13 cellular contexts compared by ENCODE assay signal in genomic region chr5:42719034-42719433, GRCh38. TPM values are rescaled to one million over a fixed set of nuclear protein-coding genes. Genes with fewer than 3 reads are reported as not detected.
A peak's percentile ranks its signal among the peaks of the same experiment; 100 is the strongest.
DNase-seq lines count a peak whose midpoint lies in the region; ATAC-seq and TF ChIP-seq lines count a peak whose summit lies in the region.
"Had no signal": no experiment of that assay in that cellular context is flagged by ENCODE, and none has a peak within 500 bp of the region (broad histone marks: within the 10 kb centered on the region; RNA-seq: fewer than 3 reads in every experiment).

No MANE protein-coding gene starts in this region.

- H3K27ac Mint-ChIP-seq in activated T-cell treated with anti-CD3 and anti-CD28 coated beads, Interleukin-2, amount 50 U/mL, for 72 hours = no peak overlapping the region
- no peak overlapping the region for H3K27ac Mint-ChIP-seq in activated CD8-positive, alpha-beta T cell treated with anti-CD3 and anti-CD28 coated beads, Interleukin-2, amount 10 ng/mL, durations not matched to agents 7 days and 5 days
- H3K27ac Mint-ChIP-seq in stimulated activated naive CD8-positive, alpha-beta T cell treated with anti-CD3 and anti-CD28 coated beads, Interleukin-15, amount 100 ng/mL, for 72 hours = peak overlapping the region in 1 of 2 donors; percentile 54
- H3K27ac Mint-ChIP-seq in endodermal cell = no peak overlapping the region

- H3K4me1 ChIP-seq in endodermal cell (ENCODE audit: control insufficient read depth, insufficient read depth, low read length) = no peaks in the 10 kb centered on the region
- H3K4me1 ChIP-seq: gastroesophageal sphincter, upper lobe of left lung had no signal

- H3K9ac ChIP-seq in endodermal cell (ENCODE audit: extremely low read depth, low read length, poor library complexity, severe bottlenecking) = no peak overlapping the region

- POLR2A ChIA-PET in activated CD8-positive, alpha-beta T cell treated with anti-CD3 and anti-CD28 coated beads, Interleukin-2, amount 10 ng/mL, durations not matched to agents 7 days and 5 days (lab: Charles Lee) = no interaction called here

- no peaks in the 10 kb centered on the region for H3K27me3 Mint-ChIP-seq in activated T-cell treated with anti-CD3 and anti-CD28 coated beads, Interleukin-2, amount 50 U/mL, for 72 hours (ENCODE audit: low read depth)
- peaks cover 38% of the 10 kb centered on the region for H3K27me3 Mint-ChIP-seq in activated CD8-positive, alpha-beta T cell treated with anti-CD3 and anti-CD28 coated beads, Interleukin-2, amount 10 ng/mL, durations not matched to agents 7 days and 5 days (ENCODE audit: low read depth)
- peaks cover 32% of the 10 kb centered on the region for H3K27me3 Mint-ChIP-seq in stimulated activated naive CD8-positive, alpha-beta T cell treated with anti-CD3 and anti-CD28 coated beads, Interleukin-15, amount 100 ng/mL, for 72 hours
- no peaks in the 10 kb centered on the region for H3K27me3 Mint-ChIP-seq in endodermal cell (ENCODE audit: insufficient read depth)

- TF ChIP-seq CTCF in endodermal cell (conservative IDR thresholded peaks at IDR 0.05) = no peak

- H3K4me3 Mint-ChIP-seq in activated T-cell treated with anti-CD3 and anti-CD28 coated beads, Interleukin-2, amount 50 U/mL, for 72 hours = no peak overlapping the region
- no peak overlapping the region for H3K4me3 Mint-ChIP-seq in activated CD8-positive, alpha-beta T cell treated with anti-CD3 and anti-CD28 coated beads, Interleukin-2, amount 10 ng/mL, durations not matched to agents 7 days and 5 days
- H3K4me3 Mint-ChIP-seq in stimulated activated naive CD8-positive, alpha-beta T cell treated with anti-CD3 and anti-CD28 coated beads, Interleukin-15, amount 100 ng/mL, for 72 hours = no peak overlapping the region
- H3K4me3 Mint-ChIP-seq in endodermal cell = no peak overlapping the region

- H3K27me3 ChIP-seq in endodermal cell (ENCODE audit: control insufficient read depth, insufficient read depth, low read length, poor library complexity, severe bottlenecking) = no peaks in the 10 kb centered on the region
- H3K27me3 ChIP-seq: dorsolateral prefrontal cortex, gastroesophageal sphincter, upper lobe of left lung had no signal

- no peaks in the 10 kb centered on the region for H3K36me3 ChIP-seq in endodermal cell (ENCODE audit: control insufficient read depth, insufficient read depth, low read length)

- H3K9me3 ChIP-seq in endodermal cell (ENCODE audit: control insufficient read depth, low read length) = no peaks in the 10 kb centered on the region
- H3K9me3 ChIP-seq: gastroesophageal sphincter, upper lobe of left lung had no signal

- DNase-seq in activated T-cell treated with anti-CD3 and anti-CD28 coated beads, Interleukin-2, amount 50 U/mL, for 72 hours = peak in 1 of 2 donors; percentile 1
- no peak for DNase-seq in activated T-cell treated with anti-CD3 and anti-CD28 coated beads, Interleukin-2, amount 50 U/mL, for 1 hour
- DNase-seq in activated CD8-positive, alpha-beta T cell treated with anti-CD3 and anti-CD28 coated beads, Interleukin-2, amount 10 ng/mL, durations not matched to agents 7 days and 5 days = peak; percentile 22
- DNase-seq in stimulated activated naive CD8-positive, alpha-beta T cell treated with anti-CD3 and anti-CD28 coated beads, Interleukin-15, amount 100 ng/mL, for 72 hours = no peak
- no peak for DNase-seq in KBM-7
- no peak for DNase-seq in SKM-1 (lab: John Stamatoyannopoulos, UW; ENCODE audit: unreplicated experiment)
- DNase-seq in endodermal cell = no peak
- DNase-seq: anterior cingulate cortex, dorsolateral prefrontal cortex, small intestine, upper lobe of left lung had no signal

- no peaks in the 10 kb centered on the region for H3K36me3 Mint-ChIP-seq in activated T-cell treated with anti-CD3 and anti-CD28 coated beads, Interleukin-2, amount 50 U/mL, for 72 hours (ENCODE audit: insufficient read depth in 2 of 2)
- H3K36me3 Mint-ChIP-seq in activated CD8-positive, alpha-beta T cell treated with anti-CD3 and anti-CD28 coated beads, Interleukin-2, amount 10 ng/mL, durations not matched to agents 7 days and 5 days (ENCODE audit: low read depth) = no peaks in the 10 kb centered on the region
- no peaks in the 10 kb centered on the region for H3K36me3 Mint-ChIP-seq in endodermal cell (ENCODE audit: low read depth)

- CTCF ChIA-PET in activated CD8-positive, alpha-beta T cell treated with anti-CD3 and anti-CD28 coated beads, Interleukin-2, amount 10 ng/mL, durations not matched to agents 7 days and 5 days (lab: Charles Lee) = interaction anchor here (1.0 to 1.3 kb wide), 4 partner anchors 26 to 171 kb away, joined by 3 to 4 read pairs (median 4); no protein-coding TSS in a partner anchor

- no peak overlapping the region for H3K4me3 ChIP-seq in endodermal cell (ENCODE audit: low read length)
- H3K4me3 ChIP-seq: dorsolateral prefrontal cortex, gastroesophageal sphincter, upper lobe of left lung had no signal

- peak; percentile 30 to 50 for ATAC-seq in activated T-cell treated with anti-CD3 and anti-CD28 coated beads, Interleukin-2, amount 50 U/mL, for 72 hours (replicated peaks in 1 of 2)
- ATAC-seq in HG03139 (IDR thresholded peaks at IDR 0.05; ENCODE audit: unreplicated experiment) = peak; percentile 9
- no peak for ATAC-seq in activated CD8-positive, alpha-beta T cell treated with anti-CD3 and anti-CD28 coated beads, Interleukin-2, amount 10 ng/mL, durations not matched to agents 7 days and 5 days
- peak; percentile 36 for ATAC-seq in stimulated activated naive CD8-positive, alpha-beta T cell treated with anti-CD3 and anti-CD28 coated beads, Interleukin-15, amount 100 ng/mL, for 72 hours
- ATAC-seq: gastroesophageal sphincter had no signal

- H3K9me3 Mint-ChIP-seq in activated T-cell treated with anti-CD3 and anti-CD28 coated beads, Interleukin-2, amount 50 U/mL, for 72 hours = no peaks in the 10 kb centered on the region
- no peaks in the 10 kb centered on the region for H3K9me3 Mint-ChIP-seq in activated CD8-positive, alpha-beta T cell treated with anti-CD3 and anti-CD28 coated beads, Interleukin-2, amount 10 ng/mL, durations not matched to agents 7 days and 5 days (ENCODE audit: insufficient read depth)
- no peaks in the 10 kb centered on the region for H3K9me3 Mint-ChIP-seq in stimulated activated naive CD8-positive, alpha-beta T cell treated with anti-CD3 and anti-CD28 coated beads, Interleukin-15, amount 100 ng/mL, for 72 hours
- H3K9me3 Mint-ChIP-seq in endodermal cell = no peaks in the 10 kb centered on the region

- in situ Hi-C loops in KBM-7 (cut with MboI; ENCODE audit: low pct_unique_long_range_greater_than_20kb, low sequenced_read_pairs) = no loop called here

- 88 to 93% methylated on average over 2 of the region's 2 CpGs for WGBS in endodermal cell (ENCODE audit: insufficient coverage in 1 of 2, insufficient read length in 1 of 2), 2 experiments

- no peak overlapping the region for H3K27ac ChIP-seq in endodermal cell (ENCODE audit: low read depth, low read length)
- H3K27ac ChIP-seq: dorsolateral prefrontal cortex, gastroesophageal sphincter, upper lobe of left lung had no signal

- H3K4me1 Mint-ChIP-seq in activated T-cell treated with anti-CD3 and anti-CD28 coated beads, Interleukin-2, amount 50 U/mL, for 72 hours (ENCODE audit: low read depth) = peaks cover 10% of the 10 kb centered on the region
- H3K4me1 Mint-ChIP-seq in activated CD8-positive, alpha-beta T cell treated with anti-CD3 and anti-CD28 coated beads, Interleukin-2, amount 10 ng/mL, durations not matched to agents 7 days and 5 days (ENCODE audit: low read depth) = peaks cover 26% of the 10 kb centered on the region
- peaks cover 13% of the 10 kb centered on the region for H3K4me1 Mint-ChIP-seq in stimulated activated naive CD8-positive, alpha-beta T cell treated with anti-CD3 and anti-CD28 coated beads, Interleukin-15, amount 100 ng/mL, for 72 hours
- H3K4me1 Mint-ChIP-seq in endodermal cell = no peaks in the 10 kb centered on the region

RNA-seq across cellular contexts. Expression of gene CCDC152, which starts 37.6 kb away (rescaled TPM):
- 10 to 100 TPM; 10.5 to 13.5 TPM for total RNA-seq in activated T-cell treated with anti-CD3 and anti-CD28 coated beads, Interleukin-2, amount 50 U/mL, for 72 hours
- 1 to 10 TPM; 6.5 to 7.0 TPM for total RNA-seq in activated CD8-positive, alpha-beta T cell treated with anti-CD3 and anti-CD28 coated beads, Interleukin-2, amount 10 ng/mL, durations not matched to agents 7 days and 5 days
- total RNA-seq in endodermal cell = 10 to 100 TPM in 1 of 2 donors, 1 to 10 TPM in 1; 4.7 to 13.9 TPM
- polyA plus RNA-seq in endodermal cell (2013, experiment 1 of 2) = 8.5 TPM
- polyA plus RNA-seq in endodermal cell (2013, experiment 2 of 2) = 6.1 TPM
